Comparison of ENCODE assay signal across 1 cellular context in the genomic region with DNA sequence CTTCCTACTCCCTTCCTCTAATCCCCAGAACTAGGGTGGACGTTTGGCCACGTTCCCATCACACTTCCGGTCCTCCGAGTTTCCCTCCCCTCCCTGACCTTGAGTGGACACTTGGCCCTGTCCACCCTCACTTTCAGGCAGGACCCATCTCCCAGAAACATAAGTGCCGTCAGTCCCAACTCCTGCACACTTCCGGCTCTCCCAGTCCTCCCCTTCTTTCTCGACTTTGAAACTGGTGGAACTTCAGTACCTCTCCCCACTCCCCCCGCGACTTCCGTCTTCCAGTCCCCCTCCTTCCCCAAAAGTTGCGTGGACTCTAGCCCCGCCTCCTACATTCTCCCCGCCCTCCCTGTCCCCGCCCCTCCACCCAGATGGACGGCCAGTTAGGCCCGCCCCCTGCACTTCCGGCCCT.
TF ChIP-seq lines count a peak whose summit lies in the region.

No MANE protein-coding gene starts in this region.

TF ChIP-seq in GM23338, 12 proteins besides CTCF, POLR2A, EP300 and RAD21 (continued from another document):
- TF ChIP-seq, protein P1, sequence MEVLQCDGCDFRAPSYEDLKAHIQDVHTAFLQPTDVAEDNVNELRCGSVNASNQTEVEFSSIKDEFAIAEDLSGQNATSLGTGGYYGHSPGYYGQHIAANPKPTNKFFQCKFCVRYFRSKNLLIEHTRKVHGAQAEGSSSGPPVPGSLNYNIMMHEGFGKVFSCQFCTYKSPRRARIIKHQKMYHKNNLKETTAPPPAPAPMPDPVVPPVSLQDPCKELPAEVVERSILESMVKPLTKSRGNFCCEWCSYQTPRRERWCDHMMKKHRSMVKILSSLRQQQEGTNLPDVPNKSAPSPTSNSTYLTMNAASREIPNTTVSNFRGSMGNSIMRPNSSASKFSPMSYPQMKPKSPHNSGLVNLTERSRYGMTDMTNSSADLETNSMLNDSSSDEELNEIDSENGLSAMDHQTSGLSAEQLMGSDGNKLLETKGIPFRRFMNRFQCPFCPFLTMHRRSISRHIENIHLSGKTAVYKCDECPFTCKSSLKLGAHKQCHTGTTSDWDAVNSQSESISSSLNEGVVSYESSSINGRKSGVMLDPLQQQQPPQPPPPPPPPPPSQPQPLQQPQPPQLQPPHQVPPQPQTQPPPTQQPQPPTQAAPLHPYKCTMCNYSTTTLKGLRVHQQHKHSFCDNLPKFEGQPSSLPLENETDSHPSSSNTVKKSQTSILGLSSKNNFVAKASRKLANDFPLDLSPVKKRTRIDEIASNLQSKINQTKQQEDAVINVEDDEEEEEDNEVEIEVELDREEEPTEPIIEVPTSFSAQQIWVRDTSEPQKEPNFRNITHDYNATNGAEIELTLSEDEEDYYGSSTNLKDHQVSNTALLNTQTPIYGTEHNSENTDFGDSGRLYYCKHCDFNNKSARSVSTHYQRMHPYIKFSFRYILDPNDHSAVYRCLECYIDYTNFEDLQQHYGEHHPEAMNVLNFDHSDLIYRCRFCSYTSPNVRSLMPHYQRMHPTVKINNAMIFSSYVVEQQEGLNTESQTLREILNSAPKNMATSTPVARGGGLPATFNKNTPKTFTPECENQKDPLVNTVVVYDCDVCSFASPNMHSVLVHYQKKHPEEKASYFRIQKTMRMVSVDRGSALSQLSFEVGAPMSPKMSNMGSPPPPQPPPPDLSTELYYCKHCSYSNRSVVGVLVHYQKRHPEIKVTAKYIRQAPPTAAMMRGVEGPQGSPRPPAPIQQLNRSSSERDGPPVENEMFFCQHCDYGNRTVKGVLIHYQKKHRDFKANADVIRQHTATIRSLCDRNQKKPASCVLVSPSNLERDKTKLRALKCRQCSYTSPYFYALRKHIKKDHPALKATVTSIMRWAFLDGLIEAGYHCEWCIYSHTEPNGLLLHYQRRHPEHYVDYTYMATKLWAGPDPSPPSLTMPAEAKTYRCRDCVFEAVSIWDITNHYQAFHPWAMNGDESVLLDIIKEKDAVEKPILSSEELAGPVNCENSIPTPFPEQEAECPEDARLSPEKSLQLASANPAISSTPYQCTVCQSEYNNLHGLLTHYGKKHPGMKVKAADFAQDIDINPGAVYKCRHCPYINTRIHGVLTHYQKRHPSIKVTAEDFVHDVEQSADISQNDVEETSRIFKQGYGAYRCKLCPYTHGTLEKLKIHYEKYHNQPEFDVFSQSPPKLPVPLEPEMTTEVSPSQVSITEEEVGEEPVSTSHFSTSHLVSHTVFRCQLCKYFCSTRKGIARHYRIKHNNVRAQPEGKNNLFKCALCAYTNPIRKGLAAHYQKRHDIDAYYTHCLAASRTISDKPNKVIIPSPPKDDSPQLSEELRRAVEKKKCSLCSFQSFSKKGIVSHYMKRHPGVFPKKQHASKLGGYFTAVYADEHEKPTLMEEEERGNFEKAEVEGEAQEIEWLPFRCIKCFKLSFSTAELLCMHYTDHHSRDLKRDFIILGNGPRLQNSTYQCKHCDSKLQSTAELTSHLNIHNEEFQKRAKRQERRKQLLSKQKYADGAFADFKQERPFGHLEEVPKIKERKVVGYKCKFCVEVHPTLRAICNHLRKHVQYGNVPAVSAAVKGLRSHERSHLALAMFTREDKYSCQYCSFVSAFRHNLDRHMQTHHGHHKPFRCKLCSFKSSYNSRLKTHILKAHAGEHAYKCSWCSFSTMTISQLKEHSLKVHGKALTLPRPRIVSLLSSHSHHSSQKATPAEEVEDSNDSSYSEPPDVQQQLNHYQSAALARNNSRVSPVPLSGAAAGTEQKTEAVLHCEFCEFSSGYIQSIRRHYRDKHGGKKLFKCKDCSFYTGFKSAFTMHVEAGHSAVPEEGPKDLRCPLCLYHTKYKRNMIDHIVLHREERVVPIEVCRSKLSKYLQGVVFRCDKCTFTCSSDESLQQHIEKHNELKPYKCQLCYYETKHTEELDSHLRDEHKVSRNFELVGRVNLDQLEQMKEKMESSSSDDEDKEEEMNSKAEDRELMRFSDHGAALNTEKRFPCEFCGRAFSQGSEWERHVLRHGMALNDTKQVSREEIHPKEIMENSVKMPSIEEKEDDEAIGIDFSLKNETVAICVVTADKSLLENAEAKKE (CRISPR knock-in tag; IDR thresholded peaks at IDR 0.05), result no peak
- no peak for TF ChIP-seq POLR2AphosphoS5 (IDR thresholded peaks at IDR 0.05; ENCODE audit: low read depth)
- TF ChIP-seq EZH2phosphoT487 (IDR thresholded peaks at IDR 0.05; ENCODE audit: unreplicated experiment), result no peak
- TF ChIP-seq JUNB (IDR thresholded peaks at IDR 0.05; ENCODE audit: unreplicated experiment), result no peak
TF ChIP-seq in GM23338: peak in this region for 0.
